ENCODE assay signal across 1 cellular context in the genomic region with DNA sequence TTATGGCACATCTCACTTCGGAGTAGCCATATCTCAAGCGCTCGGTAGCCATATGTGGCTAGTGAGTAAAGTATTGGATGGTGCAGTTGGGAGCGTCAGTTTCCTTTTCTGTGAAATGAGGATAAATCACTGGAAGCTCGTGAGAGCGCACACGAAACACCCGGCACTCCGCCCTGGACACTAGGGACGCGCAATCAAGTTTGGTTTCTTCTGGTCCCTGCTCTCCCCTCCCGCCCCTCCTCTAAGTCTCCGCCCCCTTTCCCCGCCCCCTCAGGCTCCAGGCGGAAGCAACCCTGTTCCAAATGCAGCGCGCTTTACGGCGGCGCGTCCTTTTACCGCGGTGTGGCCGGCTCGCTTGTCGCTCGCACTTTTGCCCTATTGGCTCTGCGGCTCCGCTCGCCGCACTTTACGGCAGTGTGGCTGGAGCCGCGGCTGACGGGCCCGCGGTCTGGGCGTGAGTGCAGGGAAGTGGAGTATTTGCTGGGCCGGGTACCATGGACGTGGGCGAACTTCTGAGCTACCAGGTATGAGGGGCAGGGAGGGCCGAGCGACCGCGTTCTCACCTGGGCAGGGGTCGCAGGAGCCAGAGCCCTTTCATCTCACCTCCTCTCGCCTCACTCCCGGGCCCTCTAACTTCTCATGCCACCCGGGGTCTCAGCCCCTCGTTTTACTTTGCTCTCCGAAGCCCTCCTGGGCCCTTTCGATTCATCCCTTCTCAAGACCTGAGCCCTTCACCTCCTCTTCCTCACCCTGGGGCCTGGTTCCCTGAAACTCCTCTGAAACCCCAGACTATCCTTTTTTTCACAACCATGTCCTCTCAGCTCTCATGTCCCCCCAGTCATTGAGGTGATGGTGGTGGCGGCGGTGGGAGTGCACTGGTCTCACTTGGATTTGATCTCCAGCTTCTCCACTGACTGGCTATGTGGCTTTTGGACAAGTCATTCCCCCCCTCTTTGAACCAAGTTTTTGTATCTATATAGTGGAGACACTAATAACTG.
TF ChIP-seq lines count a peak whose summit lies in the region.

A gene with protein sequence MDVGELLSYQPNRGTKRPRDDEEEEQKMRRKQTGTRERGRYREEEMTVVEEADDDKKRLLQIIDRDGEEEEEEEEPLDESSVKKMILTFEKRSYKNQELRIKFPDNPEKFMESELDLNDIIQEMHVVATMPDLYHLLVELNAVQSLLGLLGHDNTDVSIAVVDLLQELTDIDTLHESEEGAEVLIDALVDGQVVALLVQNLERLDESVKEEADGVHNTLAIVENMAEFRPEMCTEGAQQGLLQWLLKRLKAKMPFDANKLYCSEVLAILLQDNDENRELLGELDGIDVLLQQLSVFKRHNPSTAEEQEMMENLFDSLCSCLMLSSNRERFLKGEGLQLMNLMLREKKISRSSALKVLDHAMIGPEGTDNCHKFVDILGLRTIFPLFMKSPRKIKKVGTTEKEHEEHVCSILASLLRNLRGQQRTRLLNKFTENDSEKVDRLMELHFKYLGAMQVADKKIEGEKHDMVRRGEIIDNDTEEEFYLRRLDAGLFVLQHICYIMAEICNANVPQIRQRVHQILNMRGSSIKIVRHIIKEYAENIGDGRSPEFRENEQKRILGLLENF (plus strand): TSS at position 402 of the 998 bp plus-strand sequence. CDS start 93 bp downstream, at position 495.

TF ChIP-seq in GM23338, 12 proteins besides CTCF, POLR2A, EP300 and RAD21 (continued from another document):
- TF ChIP-seq, protein P1, sequence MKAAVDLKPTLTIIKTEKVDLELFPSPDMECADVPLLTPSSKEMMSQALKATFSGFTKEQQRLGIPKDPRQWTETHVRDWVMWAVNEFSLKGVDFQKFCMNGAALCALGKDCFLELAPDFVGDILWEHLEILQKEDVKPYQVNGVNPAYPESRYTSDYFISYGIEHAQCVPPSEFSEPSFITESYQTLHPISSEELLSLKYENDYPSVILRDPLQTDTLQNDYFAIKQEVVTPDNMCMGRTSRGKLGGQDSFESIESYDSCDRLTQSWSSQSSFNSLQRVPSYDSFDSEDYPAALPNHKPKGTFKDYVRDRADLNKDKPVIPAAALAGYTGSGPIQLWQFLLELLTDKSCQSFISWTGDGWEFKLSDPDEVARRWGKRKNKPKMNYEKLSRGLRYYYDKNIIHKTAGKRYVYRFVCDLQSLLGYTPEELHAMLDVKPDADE (IDR thresholded peaks at IDR 0.05) = peak; percentile 83
- TF ChIP-seq, protein P2, sequence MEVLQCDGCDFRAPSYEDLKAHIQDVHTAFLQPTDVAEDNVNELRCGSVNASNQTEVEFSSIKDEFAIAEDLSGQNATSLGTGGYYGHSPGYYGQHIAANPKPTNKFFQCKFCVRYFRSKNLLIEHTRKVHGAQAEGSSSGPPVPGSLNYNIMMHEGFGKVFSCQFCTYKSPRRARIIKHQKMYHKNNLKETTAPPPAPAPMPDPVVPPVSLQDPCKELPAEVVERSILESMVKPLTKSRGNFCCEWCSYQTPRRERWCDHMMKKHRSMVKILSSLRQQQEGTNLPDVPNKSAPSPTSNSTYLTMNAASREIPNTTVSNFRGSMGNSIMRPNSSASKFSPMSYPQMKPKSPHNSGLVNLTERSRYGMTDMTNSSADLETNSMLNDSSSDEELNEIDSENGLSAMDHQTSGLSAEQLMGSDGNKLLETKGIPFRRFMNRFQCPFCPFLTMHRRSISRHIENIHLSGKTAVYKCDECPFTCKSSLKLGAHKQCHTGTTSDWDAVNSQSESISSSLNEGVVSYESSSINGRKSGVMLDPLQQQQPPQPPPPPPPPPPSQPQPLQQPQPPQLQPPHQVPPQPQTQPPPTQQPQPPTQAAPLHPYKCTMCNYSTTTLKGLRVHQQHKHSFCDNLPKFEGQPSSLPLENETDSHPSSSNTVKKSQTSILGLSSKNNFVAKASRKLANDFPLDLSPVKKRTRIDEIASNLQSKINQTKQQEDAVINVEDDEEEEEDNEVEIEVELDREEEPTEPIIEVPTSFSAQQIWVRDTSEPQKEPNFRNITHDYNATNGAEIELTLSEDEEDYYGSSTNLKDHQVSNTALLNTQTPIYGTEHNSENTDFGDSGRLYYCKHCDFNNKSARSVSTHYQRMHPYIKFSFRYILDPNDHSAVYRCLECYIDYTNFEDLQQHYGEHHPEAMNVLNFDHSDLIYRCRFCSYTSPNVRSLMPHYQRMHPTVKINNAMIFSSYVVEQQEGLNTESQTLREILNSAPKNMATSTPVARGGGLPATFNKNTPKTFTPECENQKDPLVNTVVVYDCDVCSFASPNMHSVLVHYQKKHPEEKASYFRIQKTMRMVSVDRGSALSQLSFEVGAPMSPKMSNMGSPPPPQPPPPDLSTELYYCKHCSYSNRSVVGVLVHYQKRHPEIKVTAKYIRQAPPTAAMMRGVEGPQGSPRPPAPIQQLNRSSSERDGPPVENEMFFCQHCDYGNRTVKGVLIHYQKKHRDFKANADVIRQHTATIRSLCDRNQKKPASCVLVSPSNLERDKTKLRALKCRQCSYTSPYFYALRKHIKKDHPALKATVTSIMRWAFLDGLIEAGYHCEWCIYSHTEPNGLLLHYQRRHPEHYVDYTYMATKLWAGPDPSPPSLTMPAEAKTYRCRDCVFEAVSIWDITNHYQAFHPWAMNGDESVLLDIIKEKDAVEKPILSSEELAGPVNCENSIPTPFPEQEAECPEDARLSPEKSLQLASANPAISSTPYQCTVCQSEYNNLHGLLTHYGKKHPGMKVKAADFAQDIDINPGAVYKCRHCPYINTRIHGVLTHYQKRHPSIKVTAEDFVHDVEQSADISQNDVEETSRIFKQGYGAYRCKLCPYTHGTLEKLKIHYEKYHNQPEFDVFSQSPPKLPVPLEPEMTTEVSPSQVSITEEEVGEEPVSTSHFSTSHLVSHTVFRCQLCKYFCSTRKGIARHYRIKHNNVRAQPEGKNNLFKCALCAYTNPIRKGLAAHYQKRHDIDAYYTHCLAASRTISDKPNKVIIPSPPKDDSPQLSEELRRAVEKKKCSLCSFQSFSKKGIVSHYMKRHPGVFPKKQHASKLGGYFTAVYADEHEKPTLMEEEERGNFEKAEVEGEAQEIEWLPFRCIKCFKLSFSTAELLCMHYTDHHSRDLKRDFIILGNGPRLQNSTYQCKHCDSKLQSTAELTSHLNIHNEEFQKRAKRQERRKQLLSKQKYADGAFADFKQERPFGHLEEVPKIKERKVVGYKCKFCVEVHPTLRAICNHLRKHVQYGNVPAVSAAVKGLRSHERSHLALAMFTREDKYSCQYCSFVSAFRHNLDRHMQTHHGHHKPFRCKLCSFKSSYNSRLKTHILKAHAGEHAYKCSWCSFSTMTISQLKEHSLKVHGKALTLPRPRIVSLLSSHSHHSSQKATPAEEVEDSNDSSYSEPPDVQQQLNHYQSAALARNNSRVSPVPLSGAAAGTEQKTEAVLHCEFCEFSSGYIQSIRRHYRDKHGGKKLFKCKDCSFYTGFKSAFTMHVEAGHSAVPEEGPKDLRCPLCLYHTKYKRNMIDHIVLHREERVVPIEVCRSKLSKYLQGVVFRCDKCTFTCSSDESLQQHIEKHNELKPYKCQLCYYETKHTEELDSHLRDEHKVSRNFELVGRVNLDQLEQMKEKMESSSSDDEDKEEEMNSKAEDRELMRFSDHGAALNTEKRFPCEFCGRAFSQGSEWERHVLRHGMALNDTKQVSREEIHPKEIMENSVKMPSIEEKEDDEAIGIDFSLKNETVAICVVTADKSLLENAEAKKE (CRISPR knock-in tag; IDR thresholded peaks at IDR 0.05) = no peak
- TF ChIP-seq, protein P3, sequence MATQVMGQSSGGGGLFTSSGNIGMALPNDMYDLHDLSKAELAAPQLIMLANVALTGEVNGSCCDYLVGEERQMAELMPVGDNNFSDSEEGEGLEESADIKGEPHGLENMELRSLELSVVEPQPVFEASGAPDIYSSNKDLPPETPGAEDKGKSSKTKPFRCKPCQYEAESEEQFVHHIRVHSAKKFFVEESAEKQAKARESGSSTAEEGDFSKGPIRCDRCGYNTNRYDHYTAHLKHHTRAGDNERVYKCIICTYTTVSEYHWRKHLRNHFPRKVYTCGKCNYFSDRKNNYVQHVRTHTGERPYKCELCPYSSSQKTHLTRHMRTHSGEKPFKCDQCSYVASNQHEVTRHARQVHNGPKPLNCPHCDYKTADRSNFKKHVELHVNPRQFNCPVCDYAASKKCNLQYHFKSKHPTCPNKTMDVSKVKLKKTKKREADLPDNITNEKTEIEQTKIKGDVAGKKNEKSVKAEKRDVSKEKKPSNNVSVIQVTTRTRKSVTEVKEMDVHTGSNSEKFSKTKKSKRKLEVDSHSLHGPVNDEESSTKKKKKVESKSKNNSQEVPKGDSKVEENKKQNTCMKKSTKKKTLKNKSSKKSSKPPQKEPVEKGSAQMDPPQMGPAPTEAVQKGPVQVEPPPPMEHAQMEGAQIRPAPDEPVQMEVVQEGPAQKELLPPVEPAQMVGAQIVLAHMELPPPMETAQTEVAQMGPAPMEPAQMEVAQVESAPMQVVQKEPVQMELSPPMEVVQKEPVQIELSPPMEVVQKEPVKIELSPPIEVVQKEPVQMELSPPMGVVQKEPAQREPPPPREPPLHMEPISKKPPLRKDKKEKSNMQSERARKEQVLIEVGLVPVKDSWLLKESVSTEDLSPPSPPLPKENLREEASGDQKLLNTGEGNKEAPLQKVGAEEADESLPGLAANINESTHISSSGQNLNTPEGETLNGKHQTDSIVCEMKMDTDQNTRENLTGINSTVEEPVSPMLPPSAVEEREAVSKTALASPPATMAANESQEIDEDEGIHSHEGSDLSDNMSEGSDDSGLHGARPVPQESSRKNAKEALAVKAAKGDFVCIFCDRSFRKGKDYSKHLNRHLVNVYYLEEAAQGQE (IDR thresholded peaks at IDR 0.05; ENCODE audit: unreplicated experiment) = no peak
- TF ChIP-seq STAT1 (IDR thresholded peaks at IDR 0.05; ENCODE audit: unreplicated experiment) (no peak), JUNB (IDR thresholded peaks at IDR 0.05; ENCODE audit: unreplicated experiment) (no peak)
